1 cellular context compared by ENCODE assay signal in genomic region chr2:12738112-12738485, GRCh38.
TF ChIP-seq lines count a peak whose summit lies in the region.

No MANE protein-coding gene starts in this region.

TF ChIP-seq in GM23338, 12 proteins besides CTCF, POLR2A, EP300 and RAD21 (continued from another document):
- no peak for TF ChIP-seq ZNF462 (CRISPR knock-in tag; IDR thresholded peaks at IDR 0.05)
- no peak for TF ChIP-seq STAT1 (IDR thresholded peaks at IDR 0.05; ENCODE audit: unreplicated experiment)
- TF ChIP-seq EZH2phosphoT487 (IDR thresholded peaks at IDR 0.05; ENCODE audit: unreplicated experiment), result no peak
- TF ChIP-seq CREB1 (CRISPR knock-in tag; IDR thresholded peaks at IDR 0.05; ENCODE audit: low read depth), result no peak
- TF ChIP-seq EZH2 (IDR thresholded peaks at IDR 0.05; ENCODE audit: low read depth, unreplicated experiment), result no peak
- TF ChIP-seq JUNB (IDR thresholded peaks at IDR 0.05; ENCODE audit: unreplicated experiment), result no peak
- TF ChIP-seq NANOG (IDR thresholded peaks at IDR 0.05; ENCODE audit: borderline replicate concordance), result no peak
- no peak for TF ChIP-seq ZNF331 (CRISPR knock-in tag; IDR thresholded peaks at IDR 0.05; ENCODE audit: low read depth)
- no peak for TF ChIP-seq POLR2AphosphoS5 (IDR thresholded peaks at IDR 0.05; ENCODE audit: low read depth)
TF ChIP-seq in GM23338: peak in this region for 0.
